1 cellular context compared by ENCODE assay signal in genomic region chr22:49852898-49853894, GRCh38.
TF ChIP-seq lines count a peak whose summit lies in the region.

Gene ZBED4 (plus strand): TSS chr22:49853844. CDS start chr22:49883663, 29,819 bp downstream.

TF ChIP-seq in K562, 482 proteins besides CTCF, POLR2A, EP300 and RAD21 (continued from another document):
- no peak for TF ChIP-seq CREB3L1 (IDR thresholded peaks at IDR 0.05; ENCODE audit: borderline replicate concordance, low read depth)
- peak; percentile 67; the same call in 1 of the 2 replicates for TF ChIP-seq MTA3 (IDR thresholded peaks at IDR 0.05; ENCODE audit: borderline replicate concordance)
- TF ChIP-seq ZBTB11 (CRISPR knock-in tag; IDR thresholded peaks at IDR 0.05), result no peak
- TF ChIP-seq ZNF217 (CRISPR knock-in tag; IDR thresholded peaks at IDR 0.05), result no peak
- no peak for TF ChIP-seq SIX5 (IDR thresholded peaks at IDR 0.05; ENCODE audit: borderline replicate concordance in 1 of 2, insufficient read depth in 1 of 2, low read depth in 1 of 2, low read length in 2 of 2)
- no peak for TF ChIP-seq NCOA2 (IDR thresholded peaks at IDR 0.05; ENCODE audit: partially characterized antibody in 2 of 2)
- peak; percentile 86 for TF ChIP-seq PHF8 (IDR thresholded peaks at IDR 0.05; ENCODE audit: borderline replicate concordance, low read length)
- no peak for TF ChIP-seq MECOM (CRISPR knock-in tag; IDR thresholded peaks at IDR 0.05)
- TF ChIP-seq, protein P1, sequence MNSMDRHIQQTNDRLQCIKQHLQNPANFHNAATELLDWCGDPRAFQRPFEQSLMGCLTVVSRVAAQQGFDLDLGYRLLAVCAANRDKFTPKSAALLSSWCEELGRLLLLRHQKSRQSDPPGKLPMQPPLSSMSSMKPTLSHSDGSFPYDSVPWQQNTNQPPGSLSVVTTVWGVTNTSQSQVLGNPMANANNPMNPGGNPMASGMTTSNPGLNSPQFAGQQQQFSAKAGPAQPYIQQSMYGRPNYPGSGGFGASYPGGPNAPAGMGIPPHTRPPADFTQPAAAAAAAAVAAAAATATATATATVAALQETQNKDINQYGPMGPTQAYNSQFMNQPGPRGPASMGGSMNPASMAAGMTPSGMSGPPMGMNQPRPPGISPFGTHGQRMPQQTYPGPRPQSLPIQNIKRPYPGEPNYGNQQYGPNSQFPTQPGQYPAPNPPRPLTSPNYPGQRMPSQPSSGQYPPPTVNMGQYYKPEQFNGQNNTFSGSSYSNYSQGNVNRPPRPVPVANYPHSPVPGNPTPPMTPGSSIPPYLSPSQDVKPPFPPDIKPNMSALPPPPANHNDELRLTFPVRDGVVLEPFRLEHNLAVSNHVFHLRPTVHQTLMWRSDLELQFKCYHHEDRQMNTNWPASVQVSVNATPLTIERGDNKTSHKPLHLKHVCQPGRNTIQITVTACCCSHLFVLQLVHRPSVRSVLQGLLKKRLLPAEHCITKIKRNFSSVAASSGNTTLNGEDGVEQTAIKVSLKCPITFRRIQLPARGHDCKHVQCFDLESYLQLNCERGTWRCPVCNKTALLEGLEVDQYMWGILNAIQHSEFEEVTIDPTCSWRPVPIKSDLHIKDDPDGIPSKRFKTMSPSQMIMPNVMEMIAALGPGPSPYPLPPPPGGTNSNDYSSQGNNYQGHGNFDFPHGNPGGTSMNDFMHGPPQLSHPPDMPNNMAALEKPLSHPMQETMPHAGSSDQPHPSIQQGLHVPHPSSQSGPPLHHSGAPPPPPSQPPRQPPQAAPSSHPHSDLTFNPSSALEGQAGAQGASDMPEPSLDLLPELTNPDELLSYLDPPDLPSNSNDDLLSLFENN (IDR thresholded peaks at IDR 0.05; ENCODE audit: low read depth in 2 of 2, low read length in 2 of 2), result no peak
- TF ChIP-seq ZBTB9 (CRISPR knock-in tag; IDR thresholded peaks at IDR 0.05), result 0 out of 2 replicates have a peak, but pooled peaks have one; percentile 47
- no peak for TF ChIP-seq SPI1 (IDR thresholded peaks at IDR 0.05; ENCODE audit: borderline replicate concordance, low read depth, low read length)
- TF ChIP-seq CBX5 (IDR thresholded peaks at IDR 0.05; ENCODE audit: borderline replicate concordance, low read depth), result no peak
- no peak for TF ChIP-seq CREM (IDR thresholded peaks at IDR 0.05; ENCODE audit: low read depth)
- peak; percentile 78 for TF ChIP-seq L3MBTL2 (IDR thresholded peaks at IDR 0.05)
- TF ChIP-seq, protein P2, sequence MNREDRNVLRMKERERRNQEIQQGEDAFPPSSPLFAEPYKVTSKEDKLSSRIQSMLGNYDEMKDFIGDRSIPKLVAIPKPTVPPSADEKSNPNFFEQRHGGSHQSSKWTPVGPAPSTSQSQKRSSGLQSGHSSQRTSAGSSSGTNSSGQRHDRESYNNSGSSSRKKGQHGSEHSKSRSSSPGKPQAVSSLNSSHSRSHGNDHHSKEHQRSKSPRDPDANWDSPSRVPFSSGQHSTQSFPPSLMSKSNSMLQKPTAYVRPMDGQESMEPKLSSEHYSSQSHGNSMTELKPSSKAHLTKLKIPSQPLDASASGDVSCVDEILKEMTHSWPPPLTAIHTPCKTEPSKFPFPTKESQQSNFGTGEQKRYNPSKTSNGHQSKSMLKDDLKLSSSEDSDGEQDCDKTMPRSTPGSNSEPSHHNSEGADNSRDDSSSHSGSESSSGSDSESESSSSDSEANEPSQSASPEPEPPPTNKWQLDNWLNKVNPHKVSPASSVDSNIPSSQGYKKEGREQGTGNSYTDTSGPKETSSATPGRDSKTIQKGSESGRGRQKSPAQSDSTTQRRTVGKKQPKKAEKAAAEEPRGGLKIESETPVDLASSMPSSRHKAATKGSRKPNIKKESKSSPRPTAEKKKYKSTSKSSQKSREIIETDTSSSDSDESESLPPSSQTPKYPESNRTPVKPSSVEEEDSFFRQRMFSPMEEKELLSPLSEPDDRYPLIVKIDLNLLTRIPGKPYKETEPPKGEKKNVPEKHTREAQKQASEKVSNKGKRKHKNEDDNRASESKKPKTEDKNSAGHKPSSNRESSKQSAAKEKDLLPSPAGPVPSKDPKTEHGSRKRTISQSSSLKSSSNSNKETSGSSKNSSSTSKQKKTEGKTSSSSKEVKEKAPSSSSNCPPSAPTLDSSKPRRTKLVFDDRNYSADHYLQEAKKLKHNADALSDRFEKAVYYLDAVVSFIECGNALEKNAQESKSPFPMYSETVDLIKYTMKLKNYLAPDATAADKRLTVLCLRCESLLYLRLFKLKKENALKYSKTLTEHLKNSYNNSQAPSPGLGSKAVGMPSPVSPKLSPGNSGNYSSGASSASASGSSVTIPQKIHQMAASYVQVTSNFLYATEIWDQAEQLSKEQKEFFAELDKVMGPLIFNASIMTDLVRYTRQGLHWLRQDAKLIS (CRISPR knock-in tag; IDR thresholded peaks at IDR 0.05), result peak; percentile 84; the same call in 1 of the 2 replicates
- peak; percentile 84 for TF ChIP-seq CXXC5 (CRISPR knock-in tag; IDR thresholded peaks at IDR 0.05)
- TF ChIP-seq, protein P3, sequence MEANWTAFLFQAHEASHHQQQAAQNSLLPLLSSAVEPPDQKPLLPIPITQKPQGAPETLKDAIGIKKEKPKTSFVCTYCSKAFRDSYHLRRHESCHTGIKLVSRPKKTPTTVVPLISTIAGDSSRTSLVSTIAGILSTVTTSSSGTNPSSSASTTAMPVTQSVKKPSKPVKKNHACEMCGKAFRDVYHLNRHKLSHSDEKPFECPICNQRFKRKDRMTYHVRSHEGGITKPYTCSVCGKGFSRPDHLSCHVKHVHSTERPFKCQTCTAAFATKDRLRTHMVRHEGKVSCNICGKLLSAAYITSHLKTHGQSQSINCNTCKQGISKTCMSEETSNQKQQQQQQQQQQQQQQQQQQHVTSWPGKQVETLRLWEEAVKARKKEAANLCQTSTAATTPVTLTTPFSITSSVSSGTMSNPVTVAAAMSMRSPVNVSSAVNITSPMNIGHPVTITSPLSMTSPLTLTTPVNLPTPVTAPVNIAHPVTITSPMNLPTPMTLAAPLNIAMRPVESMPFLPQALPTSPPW (CRISPR knock-in tag; IDR thresholded peaks at IDR 0.05), result peak; percentile 91
- TF ChIP-seq SAP30 (IDR thresholded peaks at IDR 0.05; ENCODE audit: borderline replicate concordance, insufficient read depth, low read depth, low read length, poor library complexity, severe bottlenecking), result no peak
- TF ChIP-seq, protein P4, sequence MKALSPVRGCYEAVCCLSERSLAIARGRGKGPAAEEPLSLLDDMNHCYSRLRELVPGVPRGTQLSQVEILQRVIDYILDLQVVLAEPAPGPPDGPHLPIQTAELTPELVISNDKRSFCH (CRISPR knock-in tag; IDR thresholded peaks at IDR 0.05), result no peak
- TF ChIP-seq, protein P4 (tag; IDR thresholded peaks at IDR 0.05), result peak; percentile 27; the same call in 1 of the 2 replicates
- TF ChIP-seq WHSC1 (IDR thresholded peaks at IDR 0.05; ENCODE audit: low read length), result no peak
- TF ChIP-seq ZFX (CRISPR knock-in tag; IDR thresholded peaks at IDR 0.05), result peak; percentile 94
- peak; percentile 85 for TF ChIP-seq MAX (CRISPR knock-in tag; IDR thresholded peaks at IDR 0.05)
- TF ChIP-seq SRSF3 (IDR thresholded peaks at IDR 0.05; ENCODE audit: insufficient read depth, low read length), result no peak
- TF ChIP-seq, protein P5, sequence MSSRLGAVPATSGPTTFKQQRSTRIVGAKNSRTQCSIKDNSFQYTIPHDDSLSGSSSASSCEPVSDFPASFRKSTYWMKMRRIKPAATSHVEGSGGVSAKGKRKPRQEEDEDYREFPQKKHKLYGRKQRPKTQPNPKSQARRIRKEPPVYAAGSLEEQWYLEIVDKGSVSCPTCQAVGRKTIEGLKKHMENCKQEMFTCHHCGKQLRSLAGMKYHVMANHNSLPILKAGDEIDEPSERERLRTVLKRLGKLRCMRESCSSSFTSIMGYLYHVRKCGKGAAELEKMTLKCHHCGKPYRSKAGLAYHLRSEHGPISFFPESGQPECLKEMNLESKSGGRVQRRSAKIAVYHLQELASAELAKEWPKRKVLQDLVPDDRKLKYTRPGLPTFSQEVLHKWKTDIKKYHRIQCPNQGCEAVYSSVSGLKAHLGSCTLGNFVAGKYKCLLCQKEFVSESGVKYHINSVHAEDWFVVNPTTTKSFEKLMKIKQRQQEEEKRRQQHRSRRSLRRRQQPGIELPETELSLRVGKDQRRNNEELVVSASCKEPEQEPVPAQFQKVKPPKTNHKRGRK (tag; IDR thresholded peaks at IDR 0.05), result no peak
- peak; percentile 56; the same call in 1 of the 2 replicates for TF ChIP-seq KAT7 (CRISPR knock-in tag; IDR thresholded peaks at IDR 0.05; ENCODE audit: borderline replicate concordance)
- 0 out of 2 replicates have a peak, but pooled peaks have one; percentile 25 for TF ChIP-seq SAFB (IDR thresholded peaks at IDR 0.05; ENCODE audit: borderline replicate concordance, low read depth, low read length)
- TF ChIP-seq ZC3H4 (CRISPR knock-in tag; IDR thresholded peaks at IDR 0.05; ENCODE audit: borderline replicate concordance), result 0 out of 2 replicates have a peak, but pooled peaks have one; percentile 38
- TF ChIP-seq HNRNPLL (IDR thresholded peaks at IDR 0.05; ENCODE audit: low read depth, low read length, poor library complexity, severe bottlenecking), result peak; percentile 82
- 0 out of 2 replicates have a peak, but pooled peaks have one; percentile 30 for TF ChIP-seq KLF13 (tag; IDR thresholded peaks at IDR 0.05; ENCODE audit: borderline replicate concordance, low read depth)
